ENCODE assay signal across 14 cellular contexts in genomic region chr2:226124548-226125011, GRCh38.
A peak's percentile ranks its signal among the peaks of the same experiment; 100 is the strongest.
DNase-seq lines count a peak whose midpoint lies in the region; ATAC-seq, FAIRE-seq and TF ChIP-seq lines count a peak whose summit lies in the region.
"Had no signal": no experiment of that assay in that cellular context is flagged by ENCODE, and none has a peak within 500 bp of the region (broad histone marks: within the 10 kb centered on the region; RNA-seq: fewer than 3 reads in every experiment).

No MANE protein-coding gene starts in this region.

- intact Hi-C loops in Right ventricle myocardium superior (cut with DNase I) = no loop called here
- intact Hi-C loops in cardiac septum (cut with DNase I) = no loop called here

- no peak for FAIRE-seq in frontal cortex (lab: Jason Lieb, UNC)
- FAIRE-seq: A204.1, kidney had no signal

- DNase-seq in Right ventricle myocardium superior (no peak), cardiac septum (ENCODE audit: low spot score) (no peak), choroid plexus epithelial cell (ENCODE audit: low read depth) (peak; percentile 46), left kidney (ENCODE audit: low read depth, low spot score) (peak; percentile 12), NCI-H187 treated with DMSO at 0.1 percent for 48 hours (lab: John Stamatoyannopoulos, UW) (no peak), SKM-1 treated with dmso at 0.1 percent for 144 hours (lab: John Stamatoyannopoulos, UW; ENCODE audit: unreplicated experiment) (no peak), frontal cortex (ENCODE audit: low spot score in 2 of 2) (no peak)
- DNase-seq: Caco-2, kidney, NCI-H526, T1000 had no signal

- peak; percentile 69 for ATAC-seq in Right ventricle myocardium superior (ENCODE audit: poor library complexity)
- no peak for ATAC-seq in HG03039 (IDR thresholded peaks at IDR 0.05; ENCODE audit: unreplicated experiment)
- ATAC-seq: esophagus mucosa had no signal

- no peak overlapping the region for H3K4me3 ChIP-seq in choroid plexus epithelial cell (ENCODE audit: low read depth, low read length)

- TF ChIP-seq CTCF in choroid plexus epithelial cell (conservative IDR thresholded peaks at IDR 0.05; ENCODE audit: low read depth, low read length) = no peak

Comparison
In these comparisons a context has a peak if more than half of its experiments do, and no peak if none do; other contexts are left out.
1. DNase-seq: peak in choroid plexus epithelial cell (single experiment) and left kidney (single experiment); none in Right ventricle myocardium superior (single experiment), cardiac septum (single experiment), NCI-H187 treated with DMSO at 0.1 percent for 48 hours (single experiment), SKM-1 treated with dmso at 0.1 percent for 144 hours (single experiment) and frontal cortex (0 of 2).